In the genomic region with DNA sequence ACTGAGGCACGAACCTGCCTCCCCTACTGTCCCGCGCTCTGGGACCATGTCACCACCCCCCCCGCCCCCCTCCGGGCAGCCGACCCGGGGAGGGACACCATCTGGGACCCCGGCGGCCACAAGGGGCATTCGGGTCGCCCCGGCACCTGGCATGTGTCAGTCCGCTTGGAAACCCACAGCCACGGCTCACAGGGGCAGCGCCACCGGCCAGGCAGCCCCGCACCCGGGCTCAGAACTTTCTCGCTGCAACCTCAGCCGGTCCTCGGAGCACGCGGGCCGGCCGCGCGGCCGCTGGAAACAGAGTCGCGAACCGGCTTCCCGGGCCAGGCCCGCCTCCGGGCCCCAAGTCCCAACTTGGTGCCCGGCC, we compare ENCODE assay signal across 7 cellular contexts.
DNase-seq lines count a peak whose midpoint lies in the region; ATAC-seq and TF ChIP-seq lines count a peak whose summit lies in the region.

No MANE protein-coding gene starts in this region.

- no peaks in the 10 kb centered on the region for H3K27me3 ChIP-seq in mucosa of stomach (ENCODE audit: control insufficient read depth, insufficient read depth, low read length)

- H3K9ac ChIP-seq in mucosa of stomach (ENCODE audit: low read length) = peak overlapping the region; percentile 62

- no peaks in the 10 kb centered on the region for H3K9me3 ChIP-seq in mucosa of stomach (ENCODE audit: control insufficient read depth, low read length)

- ATAC-seq in GM19023 (IDR thresholded peaks at IDR 0.05; ENCODE audit: unreplicated experiment) (peak; percentile 20), HG02840 (IDR thresholded peaks at IDR 0.05; ENCODE audit: low FRiP score, unreplicated experiment) (no peak), HG02870 (IDR thresholded peaks at IDR 0.05; ENCODE audit: unreplicated experiment) (no peak)

- peaks cover 39% of the 10 kb centered on the region for H3K4me1 ChIP-seq in mucosa of stomach (ENCODE audit: control insufficient read depth, insufficient read depth, low read length)

- TF ChIP-seq CTCF in NB4 (IDR thresholded peaks at IDR 0.05; ENCODE audit: low read depth, low read length) = no peak

- DNase-seq in NB4 (ENCODE audit: low read depth) = peak; percentile 49
- DNase-seq in dermis blood vessel endothelial cell = peak; percentile 25
- DNase-seq in kidney glomerular epithelial cell (lab: John Stamatoyannopoulos, UW) = no peak

- H3K4me3 ChIP-seq in NB4 (ENCODE audit: low read depth, low read length) = peak overlapping the region; percentile 89
- peak overlapping the region; percentile 55 for H3K4me3 ChIP-seq in mucosa of stomach (ENCODE audit: low read length)

- TF ChIP-seq POLR2A in NB4 (IDR thresholded peaks at IDR 0.05; ENCODE audit: extremely low read depth, insufficient read length) = no peak

- H3K36me3 ChIP-seq in mucosa of stomach (ENCODE audit: control insufficient read depth, insufficient read depth, low read length) = no peaks in the 10 kb centered on the region
